ENCODE assay signal across 1 cellular context in the genomic region with DNA sequence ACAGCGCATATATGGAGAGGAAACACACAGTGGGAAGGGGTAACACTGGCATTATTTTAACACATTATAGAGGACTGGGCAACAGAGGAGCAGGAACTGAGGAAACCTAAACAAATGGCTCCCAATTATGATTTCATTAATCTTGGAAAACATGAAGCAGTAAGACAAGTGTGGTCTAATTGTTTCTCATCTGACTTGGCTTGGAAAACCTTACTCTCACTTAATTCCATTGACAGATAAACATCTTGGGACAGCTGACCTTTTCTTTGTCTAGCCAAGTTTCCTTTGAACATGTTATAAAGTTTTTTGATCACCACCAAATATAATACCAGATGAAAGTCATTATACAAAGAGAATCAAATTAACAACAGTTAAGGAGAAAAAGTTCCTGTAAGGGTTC.
TF ChIP-seq lines count a peak whose summit lies in the region.

No MANE protein-coding gene starts in this region.

TF ChIP-seq in HepG2, 621 proteins besides CTCF, POLR2A, EP300 and RAD21:
- TF ChIP-seq, protein P1, sequence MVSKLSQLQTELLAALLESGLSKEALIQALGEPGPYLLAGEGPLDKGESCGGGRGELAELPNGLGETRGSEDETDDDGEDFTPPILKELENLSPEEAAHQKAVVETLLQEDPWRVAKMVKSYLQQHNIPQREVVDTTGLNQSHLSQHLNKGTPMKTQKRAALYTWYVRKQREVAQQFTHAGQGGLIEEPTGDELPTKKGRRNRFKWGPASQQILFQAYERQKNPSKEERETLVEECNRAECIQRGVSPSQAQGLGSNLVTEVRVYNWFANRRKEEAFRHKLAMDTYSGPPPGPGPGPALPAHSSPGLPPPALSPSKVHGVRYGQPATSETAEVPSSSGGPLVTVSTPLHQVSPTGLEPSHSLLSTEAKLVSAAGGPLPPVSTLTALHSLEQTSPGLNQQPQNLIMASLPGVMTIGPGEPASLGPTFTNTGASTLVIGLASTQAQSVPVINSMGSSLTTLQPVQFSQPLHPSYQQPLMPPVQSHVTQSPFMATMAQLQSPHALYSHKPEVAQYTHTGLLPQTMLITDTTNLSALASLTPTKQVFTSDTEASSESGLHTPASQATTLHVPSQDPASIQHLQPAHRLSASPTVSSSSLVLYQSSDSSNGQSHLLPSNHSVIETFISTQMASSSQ (IDR thresholded peaks at IDR 0.05; ENCODE audit: low read depth) = no peak
- TF ChIP-seq, protein P1 (CRISPR knock-in tag; IDR thresholded peaks at IDR 0.05; ENCODE audit: borderline replicate concordance) = no peak
- TF ChIP-seq SALL1 (CRISPR knock-in tag; IDR thresholded peaks at IDR 0.05) (no peak), KDM1A (CRISPR knock-in tag; IDR thresholded peaks at IDR 0.05) (no peak), ZSCAN25 (CRISPR knock-in tag; IDR thresholded peaks at IDR 0.05) (no peak), HHEX (CRISPR knock-in tag; IDR thresholded peaks at IDR 0.05) (no peak), ZNF264 (CRISPR knock-in tag; IDR thresholded peaks at IDR 0.05) (no peak), ZBTB10 (CRISPR knock-in tag; IDR thresholded peaks at IDR 0.05; ENCODE audit: borderline replicate concordance) (no peak), POLR2AphosphoS5 (IDR thresholded peaks at IDR 0.05; ENCODE audit: low read depth, low read length) (no peak), ZNF570 (CRISPR knock-in tag; IDR thresholded peaks at IDR 0.05; ENCODE audit: borderline replicate concordance) (no peak), HMGXB3 (CRISPR knock-in tag; IDR thresholded peaks at IDR 0.05; ENCODE audit: borderline replicate concordance) (no peak), MBD4 (IDR thresholded peaks at IDR 0.05; ENCODE audit: borderline replicate concordance, low read length) (no peak), PBX2 (CRISPR knock-in tag; IDR thresholded peaks at IDR 0.05) (no peak), JDP2 (CRISPR knock-in tag; IDR thresholded peaks at IDR 0.05; ENCODE audit: borderline replicate concordance) (no peak), ZNF749 (CRISPR knock-in tag; IDR thresholded peaks at IDR 0.05; ENCODE audit: borderline replicate concordance) (no peak), ELF3 (CRISPR knock-in tag; IDR thresholded peaks at IDR 0.05) (no peak), NFKB2 (CRISPR knock-in tag; IDR thresholded peaks at IDR 0.05; ENCODE audit: borderline replicate concordance) (no peak), REL (CRISPR knock-in tag; conservative IDR thresholded peaks at IDR 0.05) (no peak)
- TF ChIP-seq, protein P2, sequence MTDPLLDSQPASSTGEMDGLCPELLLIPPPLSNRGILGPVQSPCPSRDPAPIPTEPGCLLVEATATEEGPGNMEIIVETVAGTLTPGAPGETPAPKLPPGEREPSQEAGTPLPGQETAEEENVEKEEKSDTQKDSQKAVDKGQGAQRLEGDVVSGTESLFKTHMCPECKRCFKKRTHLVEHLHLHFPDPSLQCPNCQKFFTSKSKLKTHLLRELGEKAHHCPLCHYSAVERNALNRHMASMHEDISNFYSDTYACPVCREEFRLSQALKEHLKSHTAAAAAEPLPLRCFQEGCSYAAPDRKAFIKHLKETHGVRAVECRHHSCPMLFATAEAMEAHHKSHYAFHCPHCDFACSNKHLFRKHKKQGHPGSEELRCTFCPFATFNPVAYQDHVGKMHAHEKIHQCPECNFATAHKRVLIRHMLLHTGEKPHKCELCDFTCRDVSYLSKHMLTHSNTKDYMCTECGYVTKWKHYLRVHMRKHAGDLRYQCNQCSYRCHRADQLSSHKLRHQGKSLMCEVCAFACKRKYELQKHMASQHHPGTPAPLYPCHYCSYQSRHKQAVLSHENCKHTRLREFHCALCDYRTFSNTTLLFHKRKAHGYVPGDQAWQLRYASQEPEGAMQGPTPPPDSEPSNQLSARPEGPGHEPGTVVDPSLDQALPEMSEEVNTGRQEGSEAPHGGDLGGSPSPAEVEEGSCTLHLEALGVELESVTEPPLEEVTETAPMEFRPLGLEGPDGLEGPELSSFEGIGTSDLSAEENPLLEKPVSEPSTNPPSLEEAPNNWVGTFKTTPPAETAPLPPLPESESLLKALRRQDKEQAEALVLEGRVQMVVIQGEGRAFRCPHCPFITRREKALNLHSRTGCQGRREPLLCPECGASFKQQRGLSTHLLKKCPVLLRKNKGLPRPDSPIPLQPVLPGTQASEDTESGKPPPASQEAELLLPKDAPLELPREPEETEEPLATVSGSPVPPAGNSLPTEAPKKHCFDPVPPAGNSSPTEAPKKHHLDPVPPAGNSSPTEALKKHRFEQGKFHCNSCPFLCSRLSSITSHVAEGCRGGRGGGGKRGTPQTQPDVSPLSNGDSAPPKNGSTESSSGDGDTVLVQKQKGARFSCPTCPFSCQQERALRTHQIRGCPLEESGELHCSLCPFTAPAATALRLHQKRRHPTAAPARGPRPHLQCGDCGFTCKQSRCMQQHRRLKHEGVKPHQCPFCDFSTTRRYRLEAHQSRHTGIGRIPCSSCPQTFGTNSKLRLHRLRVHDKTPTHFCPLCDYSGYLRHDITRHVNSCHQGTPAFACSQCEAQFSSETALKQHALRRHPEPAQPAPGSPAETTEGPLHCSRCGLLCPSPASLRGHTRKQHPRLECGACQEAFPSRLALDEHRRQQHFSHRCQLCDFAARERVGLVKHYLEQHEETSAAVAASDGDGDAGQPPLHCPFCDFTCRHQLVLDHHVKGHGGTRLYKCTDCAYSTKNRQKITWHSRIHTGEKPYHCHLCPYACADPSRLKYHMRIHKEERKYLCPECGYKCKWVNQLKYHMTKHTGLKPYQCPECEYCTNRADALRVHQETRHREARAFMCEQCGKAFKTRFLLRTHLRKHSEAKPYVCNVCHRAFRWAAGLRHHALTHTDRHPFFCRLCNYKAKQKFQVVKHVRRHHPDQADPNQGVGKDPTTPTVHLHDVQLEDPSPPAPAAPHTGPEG (CRISPR knock-in tag; IDR thresholded peaks at IDR 0.05) = no peak
- TF ChIP-seq, protein P3, sequence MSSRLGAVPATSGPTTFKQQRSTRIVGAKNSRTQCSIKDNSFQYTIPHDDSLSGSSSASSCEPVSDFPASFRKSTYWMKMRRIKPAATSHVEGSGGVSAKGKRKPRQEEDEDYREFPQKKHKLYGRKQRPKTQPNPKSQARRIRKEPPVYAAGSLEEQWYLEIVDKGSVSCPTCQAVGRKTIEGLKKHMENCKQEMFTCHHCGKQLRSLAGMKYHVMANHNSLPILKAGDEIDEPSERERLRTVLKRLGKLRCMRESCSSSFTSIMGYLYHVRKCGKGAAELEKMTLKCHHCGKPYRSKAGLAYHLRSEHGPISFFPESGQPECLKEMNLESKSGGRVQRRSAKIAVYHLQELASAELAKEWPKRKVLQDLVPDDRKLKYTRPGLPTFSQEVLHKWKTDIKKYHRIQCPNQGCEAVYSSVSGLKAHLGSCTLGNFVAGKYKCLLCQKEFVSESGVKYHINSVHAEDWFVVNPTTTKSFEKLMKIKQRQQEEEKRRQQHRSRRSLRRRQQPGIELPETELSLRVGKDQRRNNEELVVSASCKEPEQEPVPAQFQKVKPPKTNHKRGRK (CRISPR knock-in tag; IDR thresholded peaks at IDR 0.05) = no peak
